9 cellular contexts compared by ENCODE assay signal in genomic region chr1:245070836-245071615, GRCh38.
"Had no signal": no experiment of that assay in that cellular context is flagged by ENCODE, and none has a peak within 500 bp of the region (broad histone marks: within the 10 kb centered on the region; RNA-seq: fewer than 3 reads in every experiment).

No MANE protein-coding gene starts in this region.

- H3K9ac ChIP-seq: GM23248 had no signal

- DNase-seq: GM23248, GOT3, H7, HFFc6 had no signal

- H3K36me3 ChIP-seq: HAP-1 had no signal

- H3K9me3 ChIP-seq: HAP-1 had no signal

- ATAC-seq: HCT116, HepG2, K562 had no signal

- H3K4me3 ChIP-seq: GM23248, HAP-1, K562 had no signal

- H2AFZ ChIP-seq: GM23248 had no signal

- H3K27ac ChIP-seq: GM23248, HL-60 had no signal

- FAIRE-seq: HepG2, K562 had no signal
